21 cellular contexts compared by ENCODE assay signal in genomic region chr1:57860931-57861600, GRCh38.
"Had no signal": no experiment of that assay in that cellular context is flagged by ENCODE, and none has a peak within 500 bp of the region (broad histone marks: within the 10 kb centered on the region; RNA-seq: fewer than 3 reads in every experiment).

No MANE protein-coding gene starts in this region.

- DNase-seq: activated CD4-positive, alpha-beta T cell treated with anti-CD3 and anti-CD28 coated beads, Interleukin-2, amount 10 ng/mL, durations not matched to agents 7 days and 5 days; activated CD8-positive, alpha-beta memory T cell treated with anti-CD3 and anti-CD28 coated beads, Interleukin-2, amount 10 ng/mL, durations not matched to agents 7 days and 5 days; activated CD8-positive, alpha-beta T cell treated with anti-CD3 and anti-CD28 coated beads for 36 hours; activated gamma-delta T cell; activated naive CD4-positive, alpha-beta T cell treated with anti-CD3 and anti-CD28 coated beads, Interleukin-2, amount 50 U/mL, for 16 hours; activated naive CD8-positive, alpha-beta T cell treated with anti-CD3 and anti-CD28 coated beads, Interleukin-2, amount 50 U/mL, for 24 hours; activated T-cell treated with anti-CD3 and anti-CD28 coated beads for 4 hours; body of pancreas; effector memory CD8-positive, alpha-beta T cell; esophagus squamous epithelium; heart left ventricle; islet precursor cell; lower lobe of right lung; naive thymus-derived CD8-positive, alpha-beta T cell; spleen; stimulated activated CD4-positive, alpha-beta T cell treated with anti-CD3 and anti-CD28 coated beads, Interleukin-4, amount 100 ng/mL, for 24 hours; stimulated activated naive CD4-positive, alpha-beta T cell treated with Interleukin-2 at 50 U/mL for 16 hours; SW 1271; T-helper 2 cell had no signal

- H3K27ac ChIP-seq: body of pancreas, esophagus squamous epithelium, heart left ventricle, lower lobe of right lung, spleen had no signal

- H3K9me3 ChIP-seq: body of pancreas, esophagus squamous epithelium, heart left ventricle, lower lobe of right lung, spleen had no signal

- H3K4me1 ChIP-seq: body of pancreas, esophagus squamous epithelium, heart left ventricle, lower lobe of right lung, spleen had no signal

- H3K4me3 ChIP-seq: body of pancreas, esophagus squamous epithelium, heart left ventricle, lower lobe of right lung, spleen had no signal

- H3K36me3 ChIP-seq: esophagus squamous epithelium, heart left ventricle, lower lobe of right lung, spleen had no signal

- H3K27me3 ChIP-seq: body of pancreas, esophagus squamous epithelium, heart left ventricle, spleen had no signal

- FAIRE-seq: endothelial cell of umbilical vein had no signal

- ATAC-seq: activated CD8-positive, alpha-beta memory T cell treated with anti-CD3 and anti-CD28 coated beads, Interleukin-2, amount 10 ng/mL, durations not matched to agents 7 days and 5 days; activated CD8-positive, alpha-beta T cell treated with anti-CD3 and anti-CD28 coated beads for 36 hours; activated naive CD8-positive, alpha-beta T cell treated with anti-CD3 and anti-CD28 coated beads, Interleukin-2, amount 50 U/mL, for 24 hours; body of pancreas; effector memory CD8-positive, alpha-beta T cell; heart left ventricle; left lobe of liver; lower lobe of right lung; naive thymus-derived CD8-positive, alpha-beta T cell had no signal
